Comparison of ENCODE assay signal across 2 cellular contexts in the genomic region with DNA sequence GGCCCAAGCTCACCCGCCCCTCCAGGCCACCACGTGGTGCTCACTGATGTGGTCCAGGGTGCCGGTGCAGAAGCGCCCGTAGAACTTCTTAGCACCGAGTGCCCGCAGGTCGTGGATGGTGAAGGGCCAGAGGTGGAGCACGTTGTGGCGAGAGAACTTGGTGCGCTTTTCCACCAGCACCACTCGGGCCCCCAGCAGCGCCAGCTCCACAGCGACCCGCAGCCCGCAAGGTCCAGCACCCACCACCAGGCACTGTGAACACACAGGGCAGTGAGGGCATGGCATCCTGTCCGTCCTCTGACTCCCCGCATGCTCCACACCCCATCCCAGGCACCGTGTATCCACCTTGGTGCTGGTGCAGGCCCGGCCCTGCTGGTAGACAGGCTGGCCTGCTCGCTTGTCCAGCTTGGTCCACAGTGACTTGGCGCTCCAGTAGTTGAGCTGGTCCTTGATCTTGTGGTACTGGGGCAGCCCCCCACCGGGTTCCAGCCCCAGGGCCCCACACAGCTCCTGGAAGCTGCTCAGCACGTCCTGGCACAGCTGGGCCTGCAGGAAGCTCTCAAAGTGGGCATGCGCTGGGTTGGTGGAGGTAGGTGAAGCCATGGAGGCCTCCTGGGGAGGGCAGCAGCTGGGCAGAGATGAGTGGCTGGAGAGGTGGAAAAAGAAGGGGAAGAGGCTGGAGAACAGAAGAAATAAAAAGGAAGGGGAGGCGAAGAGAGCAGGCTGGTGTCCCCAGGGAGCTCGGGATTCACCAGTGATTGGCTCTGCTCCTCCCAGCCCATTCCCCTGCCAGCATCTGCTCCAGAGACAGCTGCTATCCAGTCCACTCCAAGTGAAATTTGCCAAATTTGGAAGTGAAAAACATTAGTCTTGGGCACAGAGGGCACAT.
TF ChIP-seq lines count a peak whose summit lies in the region.

No MANE protein-coding gene starts in this region.

TF ChIP-seq in GM12891, 5 proteins besides CTCF, POLR2A, EP300 and RAD21:
- TF ChIP-seq SPI1 (IDR thresholded peaks at IDR 0.05; ENCODE audit: low read depth, low read length) (no peak), POU2F2 (IDR thresholded peaks at IDR 0.05; ENCODE audit: low read depth, low read length) (no peak), TAF1 (IDR thresholded peaks at IDR 0.05; ENCODE audit: low read depth, low read length) (no peak), PAX5 (IDR thresholded peaks at IDR 0.05; ENCODE audit: insufficient read depth, low read length, severe bottlenecking) (no peak), POLR2AphosphoS5 (IDR thresholded peaks at IDR 0.05; ENCODE audit: low read depth, low read length) (no peak)

TF ChIP-seq in H1, 55 proteins besides CTCF, POLR2A, EP300 and RAD21:
- no peak for TF ChIP-seq ATF2 (IDR thresholded peaks at IDR 0.05; ENCODE audit: low read length)
- no peak for TF ChIP-seq POU5F1 (IDR thresholded peaks at IDR 0.05; ENCODE audit: low read depth, low read length)
- TF ChIP-seq HDAC2 (IDR thresholded peaks at IDR 0.05; ENCODE audit: borderline replicate concordance in 1 of 2, low read depth in 2 of 2, low read length in 2 of 2), result no peak
- no peak for TF ChIP-seq BCL11A (IDR thresholded peaks at IDR 0.05; ENCODE audit: low read depth in 2 of 2, low read length in 2 of 2)
- no peak for TF ChIP-seq RNF2 (IDR thresholded peaks at IDR 0.05; ENCODE audit: borderline replicate concordance, low read depth, low read length, missing control alignments, poor library complexity, severe bottlenecking)
- no peak for TF ChIP-seq CTBP2 (IDR thresholded peaks at IDR 0.05; ENCODE audit: borderline replicate concordance, insufficient read depth, insufficient read length, low read length)
TF ChIP-seq in H1: peak in this region for 0.
